11 cellular contexts compared by ENCODE assay signal in the genomic region with DNA sequence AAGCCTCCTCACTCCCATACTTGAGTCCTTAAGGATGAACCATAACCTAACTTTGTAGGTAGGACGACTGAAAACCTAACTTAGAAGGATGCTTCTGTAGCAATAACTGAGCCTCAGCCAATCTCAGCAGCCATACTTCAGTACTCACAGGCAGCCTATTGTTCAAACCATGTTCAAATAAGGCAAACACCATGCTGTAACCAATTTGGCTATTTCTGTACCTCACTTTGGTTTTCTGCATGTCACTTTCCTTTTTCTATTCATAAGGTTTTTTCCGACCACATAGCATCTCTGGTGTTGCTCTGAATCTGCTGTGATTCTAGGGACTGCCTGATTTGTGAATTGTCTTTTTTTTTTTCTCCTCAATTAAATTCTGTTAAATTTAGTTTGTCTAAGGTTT. TPM values are rescaled to one million over a fixed set of nuclear protein-coding genes. Genes with fewer than 3 reads are reported as not detected.
ATAC-seq lines count a peak whose summit lies in the region.
"Not testable (repeated sequence)": the region's sequence is repeated elsewhere in the genome, so short reads cannot be mapped to it uniquely, and the experiment has no call there.
"Had no signal": no experiment of that assay in that cellular context is flagged by ENCODE, and none has a peak within 500 bp of the region (broad histone marks: within the 10 kb centered on the region; RNA-seq: fewer than 3 reads in every experiment).

No MANE protein-coding gene starts in this region.

- not testable (repeated sequence) for H3K4me1 Mint-ChIP-seq in activated T-helper 17 cell treated with anti-CD3 and anti-CD28 coated beads, Interleukin-2, amount 50 U/mL, for 72 hours

- ATAC-seq in GM18520 (IDR thresholded peaks at IDR 0.05; ENCODE audit: unreplicated experiment): peak; percentile 59
- ATAC-seq in GM19035 (IDR thresholded peaks at IDR 0.05; ENCODE audit: unreplicated experiment): peak; percentile 66
- ATAC-seq in GM21529 (IDR thresholded peaks at IDR 0.05; ENCODE audit: unreplicated experiment): peak; percentile 83
- ATAC-seq in HG02678 (IDR thresholded peaks at IDR 0.05; ENCODE audit: unreplicated experiment): peak; percentile 45
- ATAC-seq in HG03025 (IDR thresholded peaks at IDR 0.05; ENCODE audit: low FRiP score, unreplicated experiment): peak; percentile 52
- ATAC-seq in HG03439 (IDR thresholded peaks at IDR 0.05; ENCODE audit: unreplicated experiment): peak; percentile 65
- ATAC-seq in activated T-helper 17 cell treated with anti-CD3 and anti-CD28 coated beads, Interleukin-2, amount 50 U/mL, for 72 hours (replicated peaks): peak; percentile 43

- H3K9me3 Mint-ChIP-seq in activated T-helper 17 cell treated with anti-CD3 and anti-CD28 coated beads, Interleukin-2, amount 50 U/mL, for 72 hours: not testable (repeated sequence)

- not testable (repeated sequence) for H3K36me3 Mint-ChIP-seq in activated T-helper 17 cell treated with anti-CD3 and anti-CD28 coated beads, Interleukin-2, amount 50 U/mL, for 72 hours (ENCODE audit: low read depth)

- H3K27ac Mint-ChIP-seq in activated T-helper 17 cell treated with anti-CD3 and anti-CD28 coated beads, Interleukin-2, amount 50 U/mL, for 72 hours: not testable (repeated sequence)

- H3K27me3 Mint-ChIP-seq in activated T-helper 17 cell treated with anti-CD3 and anti-CD28 coated beads, Interleukin-2, amount 50 U/mL, for 72 hours: not testable (repeated sequence)

- H3K4me3 Mint-ChIP-seq in activated T-helper 17 cell treated with anti-CD3 and anti-CD28 coated beads, Interleukin-2, amount 50 U/mL, for 72 hours: not testable (repeated sequence)

RNA-seq across cellular contexts. Expression of gene NAT8, which starts 13.7 kb away (rescaled TPM):
- total RNA-seq in activated T-helper 17 cell treated with anti-CD3 and anti-CD28 coated beads, Interleukin-2, amount 50 U/mL, for 72 hours: not detected
- total RNA-seq: B cell; Calu3; CD4-positive, alpha-beta T cell; Right ventricle myocardium superior had no signal

Comparison
In these comparisons a context has a peak if more than half of its experiments do, and no peak if none do; other contexts are left out.
1. Peak in every context shown above with its lines: ATAC-seq.